Comparison of ENCODE assay signal across 8 cellular contexts in genomic region chr7:27151945-27152815, GRCh38. TPM values are rescaled to one million over a fixed set of nuclear protein-coding genes. Genes with fewer than 3 reads are reported as not detected.
DNase-seq lines count a peak whose midpoint lies in the region; ATAC-seq and TF ChIP-seq lines count a peak whose summit lies in the region.

Gene HOXA3 (minus strand): TSS chr7:27152583. CDS start chr7:27110640, 41,943 bp downstream.

- no peak for TF ChIP-seq POLR2A in GM18505 (IDR thresholded peaks at IDR 0.05; ENCODE audit: borderline replicate concordance, extremely low read depth, insufficient read depth, insufficient read length)

- peaks cover 72% of the 10 kb centered on the region for H4K20me1 ChIP-seq in neural progenitor cell (ENCODE audit: low read depth)

- H3K27me3 Mint-ChIP-seq in Caco-2 (ENCODE audit: insufficient read depth, unreplicated experiment): no peaks in the 10 kb centered on the region
- peaks cover 92% of the 10 kb centered on the region for H3K27me3 Mint-ChIP-seq in neural progenitor cell (ENCODE audit: insufficient read depth, low read depth)

- TF ChIP-seq CTCF in Caco-2 (IDR thresholded peaks at IDR 0.05; ENCODE audit: insufficient read depth in 1 of 2, low read depth in 1 of 2, low read length in 1 of 2, severe bottlenecking in 1 of 2, unreplicated experiment in 1 of 2): no peak
- no peak for TF ChIP-seq CTCF in colonic mucosa (IDR thresholded peaks at IDR 0.05)
- no peak for TF ChIP-seq CTCF in neural progenitor cell (IDR thresholded peaks at IDR 0.05)

- H3K36me3 Mint-ChIP-seq in Caco-2 (ENCODE audit: insufficient read depth, unreplicated experiment) (peaks cover 27% of the 10 kb centered on the region), neural progenitor cell (peaks cover 2% of the 10 kb centered on the region)

- no TSS peak for BruUV-seq in Caco-2 (replicated peaks; lab: Mats Ljungman, UMichigan)

- peak within 1 kb of the TSS; percentile 68 for H3K4me3 ChIP-seq in Caco-2 (ENCODE audit: low read depth, low read length)
- H3K4me3 ChIP-seq in MG63: peak within 1 kb of the TSS; percentile 53
- peak within 1 kb of the TSS; percentile 55 for H3K4me3 ChIP-seq in colonic mucosa
- H3K4me3 ChIP-seq in neural progenitor cell: peak within 1 kb of the TSS; percentile 32

- H3K4me1 ChIP-seq in Caco-2 (peaks cover 24% of the 10 kb centered on the region), colonic mucosa (peaks cover 15% of the 10 kb centered on the region), neural progenitor cell (no peaks in the 10 kb centered on the region)

- H3K9me3 ChIP-seq in Caco-2 (no peaks in the 10 kb centered on the region), MG63 (no peaks in the 10 kb centered on the region), colonic mucosa (no peaks in the 10 kb centered on the region), neural progenitor cell (ENCODE audit: low read depth) (no peaks in the 10 kb centered on the region)

- H3K79me2 ChIP-seq in neural progenitor cell (ENCODE audit: low read depth): no peaks in the 10 kb centered on the region

- no peak for ATAC-seq in GM18505 (IDR thresholded peaks at IDR 0.05; ENCODE audit: unreplicated experiment)

- CTCF ChIA-PET in Caco-2 (lab: Charles Lee): interaction anchor here (0.6 to 1.1 kb wide), 4 partner anchors 9 to 469 kb away, joined by 3 to 5 read pairs (median 3); no protein-coding TSS in a partner anchor

- H3K27ac Mint-ChIP-seq in Caco-2 (ENCODE audit: unreplicated experiment): peak within 1 kb of the TSS; percentile 82
- no peak within 1 kb of the TSS for H3K27ac Mint-ChIP-seq in neural progenitor cell

- peak within 1 kb of the TSS; percentile 94 for H3K4me3 Mint-ChIP-seq in Caco-2 (ENCODE audit: unreplicated experiment)
- peak within 1 kb of the TSS; percentile 78 for H3K4me3 Mint-ChIP-seq in neural progenitor cell

- no peaks in the 10 kb centered on the region for H3F3A ChIP-seq in neural progenitor cell (ENCODE audit: low read depth)

- H3K4me1 Mint-ChIP-seq in Caco-2 (ENCODE audit: low read depth, unreplicated experiment) (no peaks in the 10 kb centered on the region), neural progenitor cell (peaks cover 10% of the 10 kb centered on the region)

- intact Hi-C loops in Caco-2 (cut with micrococcal nuclease; ENCODE audit: unreplicated experiment) (loop anchor here (1.0 kb wide), 1 partner anchor 9 kb away; no protein-coding TSS in a partner anchor), colonic mucosa (cut with DNase I) (no loop called here)

- no peaks in the 10 kb centered on the region for H3K9me3 Mint-ChIP-seq in Caco-2 (ENCODE audit: unreplicated experiment)
- H3K9me3 Mint-ChIP-seq in neural progenitor cell: peaks cover 17% of the 10 kb centered on the region

- H3K27ac ChIP-seq in colonic mucosa: peak within 1 kb of the TSS; percentile 97
- H3K27ac ChIP-seq in neural progenitor cell: no peak within 1 kb of the TSS

- H3K27me3 ChIP-seq in Caco-2 (replicated peaks; ENCODE audit: control insufficient read depth, insufficient read depth, low read length) (no peaks in the 10 kb centered on the region), MG63 (no peaks in the 10 kb centered on the region), colonic mucosa (no peaks in the 10 kb centered on the region), neural progenitor cell (peaks cover 100% of the 10 kb centered on the region)

- H3K36me3 ChIP-seq in Caco-2 (ENCODE audit: control insufficient read depth, insufficient read depth, low read length) (no peaks in the 10 kb centered on the region; the same call in 1 of the 2 replicates), MG63 (no peaks in the 10 kb centered on the region), colonic mucosa (no peaks in the 10 kb centered on the region), neural progenitor cell (no peaks in the 10 kb centered on the region)

- H2AFZ ChIP-seq in neural progenitor cell (replicated peaks): no peak within 1 kb of the TSS

- peak in 1 of 2 experiments; percentile 24 for DNase-seq in Caco-2
- peak; percentile 60 for DNase-seq in MG63
- peak; percentile 93 for DNase-seq in colonic mucosa
- DNase-seq in neural progenitor cell (ENCODE audit: low spot score): no peak
- DNase-seq in NCI-H2171 treated with DMSO at 0.1 percent for 48 hours (lab: John Stamatoyannopoulos, UW): no peak
- no peak for DNase-seq in DMS 273 (lab: John Stamatoyannopoulos, UW; ENCODE audit: unreplicated experiment)
- no peak for DNase-seq in 8988T

- POLR2A ChIA-PET in Caco-2 (lab: Charles Lee): interaction anchor here (0.6 kb wide), 1 partner anchor 281 kb away, joined by 4 read pairs; no protein-coding TSS in a partner anchor

- peak within 1 kb of the TSS; percentile 66 for H3K4me2 ChIP-seq in neural progenitor cell

- H3K9ac ChIP-seq in colonic mucosa (ENCODE audit: low read depth in 2 of 2, low read length in 2 of 2): peak within 1 kb of the TSS; percentile 86 to 100
- no peak within 1 kb of the TSS for H3K9ac ChIP-seq in neural progenitor cell

RNA-seq across cellular contexts. Expression of gene HOXA3, which starts in this region (rescaled TPM):
- total RNA-seq in Caco-2 (2022): 19.9 and 22.6 TPM in 2 replicates
- total RNA-seq in MG63 (2014; rRNA removed; shearing (Covaris generic); ENCODE audit: low replicate concordance): 4.3 TPM in 1 of 2 replicates, not detected in the other
- 10 to 100 TPM; 13.3 to 14.1 TPM for total RNA-seq in colonic mucosa
- not detected in 2 replicates for total RNA-seq in neural progenitor cell (ENCODE audit: low replicate concordance)

Comparison
In these comparisons a context has a peak if more than half of its experiments do, and no peak if none do; other contexts are left out.
1. DNase-seq: peak in MG63 (single experiment) and colonic mucosa (single experiment); none in neural progenitor cell (single experiment), NCI-H2171 treated with DMSO at 0.1 percent for 48 hours (single experiment), DMS 273 (single experiment) and 8988T (single experiment).
2. Peak in every context shown above with its lines, with median percentiles within 50 percentile points of each other: H3K4me3 ChIP-seq.